ENCODE assay signal across 37 cellular contexts in genomic region chr15:24734391-24734790, GRCh38. TPM values are rescaled to one million over a fixed set of nuclear protein-coding genes. Genes with fewer than 3 reads are reported as not detected.
"Had no signal": no experiment of that assay in that cellular context is flagged by ENCODE, and none has a peak within 500 bp of the region (broad histone marks: within the 10 kb centered on the region; RNA-seq: fewer than 3 reads in every experiment).

No MANE protein-coding gene starts in this region.

- ATAC-seq: activated CD4-positive, CD25-positive, alpha-beta regulatory T cell treated with anti-CD3 and anti-CD28 coated beads, Interleukin-2, amount 50 U/mL, for 24 hours; activated CD8-positive, alpha-beta T cell treated with anti-CD3 and anti-CD28 coated beads for 36 hours; activated naive CD8-positive, alpha-beta T cell treated with anti-CD3 and anti-CD28 coated beads, Interleukin-2, amount 50 U/mL, for 24 hours; activated T-cell treated with anti-CD3 and anti-CD28 coated beads, Interleukin-2, amount 50 U/mL, for 4 hours; activated T-helper 17 cell treated with anti-CD3 and anti-CD28 coated beads, Interleukin-2, amount 50 U/mL, for 72 hours; gastroesophageal sphincter; T-helper 17 cell had no signal

- DNase-seq: activated B cell treated with CpG ODN at 0.5 μM for 24 hours; activated CD4-positive, alpha-beta T cell treated with anti-CD3 and anti-CD28 coated beads for 48 hours; activated CD4-positive, alpha-beta T cell treated with anti-CD3 and anti-CD28 coated beads, Interleukin-2, amount 50 U/mL, for 1 hour; activated CD4-positive, alpha-beta T cell treated with anti-CD3 and anti-CD28 coated beads, Interleukin-2, amount 50 U/mL, for 48 hours; activated CD8-positive, alpha-beta memory T cell treated with anti-CD3 and anti-CD28 coated beads for 24 hours; activated CD8-positive, alpha-beta T cell treated with anti-CD3 and anti-CD28 coated beads for 36 hours; activated effector memory CD4-positive, alpha-beta T cell treated with Interleukin-2 at 50 U/mL for 16 hours; activated gamma-delta T cell treated with Interleukin-2 at 50 U/mL for 16 hours; activated naive CD4-positive, alpha-beta T cell treated with anti-CD3 and anti-CD28 coated beads, Interleukin-2, amount 50 U/mL, for 16 hours; activated naive CD4-positive, alpha-beta T cell treated with Interleukin-2 at 50 U/mL for 16 hours; activated naive CD8-positive, alpha-beta T cell treated with anti-CD3 and anti-CD28 coated beads for 36 hours; activated naive CD8-positive, alpha-beta T cell treated with anti-CD3 and anti-CD28 coated beads, Interleukin-2, amount 50 U/mL, for 24 hours; activated T-cell treated with anti-CD3 and anti-CD28 coated beads, Interleukin-2, amount 50 U/mL, for 4 hours; dorsolateral prefrontal cortex; effector memory CD4-positive, alpha-beta T cell; endodermal cell; erythroblast; esophagus squamous epithelium; foreskin melanocyte; head of caudate nucleus; T-helper 1 cell; T-helper 17 cell; T1000; WERI-Rb-1 had no signal

- H3K27ac ChIP-seq: ascending aorta, breast epithelium, coronary artery, dorsolateral prefrontal cortex, esophagus squamous epithelium, gastroesophageal sphincter, WERI-Rb-1 had no signal

- H3K27me3 ChIP-seq: ascending aorta, breast epithelium, esophagus squamous epithelium, gastroesophageal sphincter had no signal

- H3K36me3 Mint-ChIP-seq: activated naive CD8-positive, alpha-beta T cell treated with anti-CD3 and anti-CD28 coated beads for 36 hours; brain had no signal

- H3K9me3 Mint-ChIP-seq: activated B cell treated with CpG ODN at 0.5 μM for 24 hours; activated naive CD8-positive, alpha-beta T cell treated with anti-CD3 and anti-CD28 coated beads for 36 hours had no signal

- H3K27ac Mint-ChIP-seq: activated B cell treated with CpG ODN at 0.5 μM for 24 hours; activated CD8-positive, alpha-beta T cell treated with anti-CD3 and anti-CD28 coated beads for 36 hours; activated naive CD8-positive, alpha-beta T cell treated with anti-CD3 and anti-CD28 coated beads for 36 hours; activated naive CD8-positive, alpha-beta T cell treated with anti-CD3 and anti-CD28 coated beads, Interleukin-2, amount 50 U/mL, for 24 hours; activated T-helper 17 cell treated with anti-CD3 and anti-CD28 coated beads, Interleukin-2, amount 50 U/mL, for 72 hours; brain; dendritic cell treated with granulocyte-macrophage colony-stimulating factor and Interleukin-4, amounts not matched to agents 40 ng/mL and 50 ng/mL, for 4 days; endodermal cell; T-helper 17 cell; T-helper 2 cell treated with Interferon-gamma antibody and Interleukin-4, amounts not matched to agents 5 μg/mL and 100 μg/mL, for 36 hours had no signal

- H3K4me3 ChIP-seq: ascending aorta, breast epithelium, coronary artery, dorsolateral prefrontal cortex, esophagus squamous epithelium, gastroesophageal sphincter had no signal

- H3K36me3 ChIP-seq: ascending aorta, breast epithelium, esophagus squamous epithelium, gastroesophageal sphincter, WERI-Rb-1 had no signal

- H3K4me1 ChIP-seq: ascending aorta, breast epithelium, esophagus squamous epithelium, gastroesophageal sphincter had no signal

- H3K9me3 ChIP-seq: ascending aorta, breast epithelium, gastroesophageal sphincter had no signal

RNA-seq across cellular contexts. Expression of gene NPAP1, which starts 58.8 kb away (rescaled TPM):
- total RNA-seq: activated B cell treated with CpG ODN at 0.5 μM for 24 hours; activated CD8-positive, alpha-beta T cell treated with anti-CD3 and anti-CD28 coated beads for 36 hours; activated naive CD8-positive, alpha-beta T cell treated with anti-CD3 and anti-CD28 coated beads for 36 hours; activated T-cell treated with anti-CD3 and anti-CD28 coated beads, Interleukin-2, amount 50 U/mL, for 4 hours; activated T-helper 17 cell treated with anti-CD3 and anti-CD28 coated beads, Interleukin-2, amount 50 U/mL, for 72 hours; ascending aorta; breast epithelium; cardiac septum; esophagus squamous epithelium; fibroblast of lung; fibroblast of villous mesenchyme; glomerular endothelial cell; T-helper 17 cell had no signal
